In the genomic region with DNA sequence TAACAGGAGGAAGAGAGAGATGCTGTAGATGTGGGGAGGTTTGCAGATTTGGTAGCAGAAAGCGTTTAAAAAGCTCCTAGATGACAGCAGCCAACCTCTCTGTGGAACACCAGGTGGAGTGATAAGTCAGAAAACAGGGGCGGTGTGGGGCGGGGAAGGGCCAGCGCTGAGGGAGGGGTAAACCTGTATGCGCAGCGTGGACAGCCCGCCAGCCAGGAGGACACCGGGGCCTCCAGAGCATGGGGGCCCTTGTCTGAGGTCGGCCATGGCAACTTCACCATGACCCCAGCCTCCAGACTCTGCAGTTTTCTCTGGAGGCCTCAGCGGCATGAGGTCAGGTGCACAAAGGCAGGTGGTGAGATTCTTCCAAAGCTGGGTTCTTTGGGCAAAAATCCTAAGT, we compare ENCODE assay signal across 18 cellular contexts.
DNase-seq lines count a peak whose midpoint lies in the region; ATAC-seq and TF ChIP-seq lines count a peak whose summit lies in the region.
"Had no signal": no experiment of that assay in that cellular context is flagged by ENCODE, and none has a peak within 500 bp of the region (broad histone marks: within the 10 kb centered on the region; RNA-seq: fewer than 3 reads in every experiment).

No MANE protein-coding gene starts in this region.

- intact Hi-C loops in Right ventricle myocardium superior (cut with DNase I): no loop called here

- TF ChIP-seq CTCF in right atrium auricular region (IDR thresholded peaks at IDR 0.05): no peak
- no peak for TF ChIP-seq CTCF in osteocyte (IDR thresholded peaks at IDR 0.05)

- peaks cover 40% of the 10 kb centered on the region for H3K4me1 Mint-ChIP-seq in osteocyte (ENCODE audit: unreplicated experiment)
- H3K4me1 Mint-ChIP-seq: CD4-positive, alpha-beta memory T cell had no signal

- no peak overlapping the region for H3K27ac ChIP-seq in right atrium auricular region
- H3K27ac ChIP-seq: A549, BLaER1, KMS-11, Peyer's patch had no signal

- peak overlapping the region; percentile 81 for H3K27ac Mint-ChIP-seq in osteocyte (ENCODE audit: unreplicated experiment)
- H3K27ac Mint-ChIP-seq: CD4-positive, alpha-beta memory T cell had no signal

- H3K4me3 ChIP-seq in right atrium auricular region: no peak overlapping the region
- H3K4me3 ChIP-seq: A549, BLaER1, Peyer's patch had no signal

- no peaks in the 10 kb centered on the region for H3K36me3 Mint-ChIP-seq in osteocyte (ENCODE audit: unreplicated experiment)
- H3K36me3 Mint-ChIP-seq: CD4-positive, alpha-beta memory T cell had no signal

- H3K27me3 Mint-ChIP-seq in osteocyte (ENCODE audit: unreplicated experiment): no peaks in the 10 kb centered on the region

- no peaks in the 10 kb centered on the region for H3K27me3 ChIP-seq in right atrium auricular region
- H3K27me3 ChIP-seq: BLaER1, Peyer's patch had no signal

- peaks cover 3% of the 10 kb centered on the region for H3K9me3 Mint-ChIP-seq in osteocyte (ENCODE audit: unreplicated experiment)

- no peaks in the 10 kb centered on the region for H3K36me3 ChIP-seq in right atrium auricular region
- H3K36me3 ChIP-seq: BLaER1, Peyer's patch had no signal

- ATAC-seq in Right ventricle myocardium superior (ENCODE audit: poor library complexity): no peak
- ATAC-seq: A549 had no signal

- H3K4me3 Mint-ChIP-seq in osteocyte (ENCODE audit: unreplicated experiment): no peak overlapping the region
- H3K4me3 Mint-ChIP-seq: CD4-positive, alpha-beta memory T cell had no signal

- no peaks in the 10 kb centered on the region for H3K4me1 ChIP-seq in right atrium auricular region
- H3K4me1 ChIP-seq: A549, Peyer's patch had no signal

- DNase-seq in right atrium auricular region (ENCODE audit: low spot score): peak; percentile 9
- DNase-seq in Right ventricle myocardium superior: no peak
- DNase-seq in ecto neural progenitor cell (ENCODE audit: low spot score): peak; percentile 30
- DNase-seq in osteocyte (ENCODE audit: extremely low spot score, unreplicated experiment): peak; percentile 53
- no peak for DNase-seq in NCI-H1694 treated with DMSO at 0.1 percent for 48 hours (lab: John Stamatoyannopoulos, UW)
- DNase-seq in activated CD4-positive, alpha-beta T cell treated with anti-CD3 and anti-CD28 coated beads, Interleukin-2, amount 50 U/mL, for 48 hours: no peak
- DNase-seq in stimulated activated naive CD4-positive, alpha-beta T cell (lab: John Stamatoyannopoulos, UW): no peak
- DNase-seq: CD4-positive, alpha-beta memory T cell; DMS153; GF-D8; H7; NCI-H1048; NCI-H1436; NCI-H2029 had no signal

- no peaks in the 10 kb centered on the region for H3K9me3 ChIP-seq in right atrium auricular region
- H3K9me3 ChIP-seq: A549, BLaER1, Peyer's patch had no signal

Comparison
In these comparisons a context has a peak if more than half of its experiments do, and no peak if none do; other contexts are left out.
1. DNase-seq: peak in right atrium auricular region (single experiment), ecto neural progenitor cell (single experiment) and osteocyte (single experiment); none in Right ventricle myocardium superior (single experiment), NCI-H1694 treated with DMSO at 0.1 percent for 48 hours (single experiment), activated CD4-positive, alpha-beta T cell treated with anti-CD3 and anti-CD28 coated beads, Interleukin-2, amount 50 U/mL, for 48 hours (0 of 2) and stimulated activated naive CD4-positive, alpha-beta T cell (0 of 6).